ENCODE assay signal across 1 cellular context in the genomic region with DNA sequence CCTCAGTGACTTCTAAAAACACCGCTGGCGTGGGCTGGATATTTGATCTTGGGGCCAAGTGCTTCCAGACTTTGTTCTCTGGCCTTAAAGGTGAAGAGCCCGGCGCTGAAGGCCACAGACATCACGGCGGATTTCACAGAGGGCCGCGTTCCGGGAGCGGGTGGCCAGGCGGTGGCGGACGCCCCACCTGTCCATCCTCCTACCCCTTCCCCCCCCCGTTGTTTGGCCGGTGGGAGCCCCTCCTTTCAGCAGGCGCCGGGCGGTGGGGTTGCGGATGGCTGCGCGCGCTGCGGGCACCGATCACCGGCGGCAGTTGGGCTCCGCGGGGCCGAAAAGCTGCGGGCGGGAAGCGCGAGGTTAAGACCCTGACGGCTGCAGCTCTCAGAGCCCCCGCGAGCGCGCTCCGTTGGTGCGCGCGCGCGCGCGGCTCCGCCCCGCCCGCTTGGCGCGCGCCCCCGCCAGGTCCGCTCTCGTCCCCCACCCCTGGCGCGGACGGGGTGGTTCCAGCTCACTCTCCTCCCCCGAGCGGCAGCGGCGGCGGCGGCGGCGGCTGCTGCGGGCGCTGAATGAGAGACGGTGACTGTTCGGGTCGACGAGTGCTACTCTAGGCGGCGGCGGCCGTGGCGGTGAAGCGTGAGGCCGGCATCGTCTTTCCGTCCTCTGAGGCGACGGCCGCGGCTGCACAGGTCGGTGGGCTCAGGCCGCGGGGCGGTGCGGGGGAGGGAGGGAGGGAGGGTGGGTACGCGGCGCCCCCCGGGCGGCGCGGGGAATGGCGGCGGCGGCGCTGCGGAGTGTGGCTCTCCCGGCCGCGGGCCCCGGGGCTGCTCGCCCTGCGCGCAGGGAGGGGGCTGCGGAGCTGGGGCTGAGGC.
TF ChIP-seq lines count a peak whose summit lies in the region.

A gene with protein sequence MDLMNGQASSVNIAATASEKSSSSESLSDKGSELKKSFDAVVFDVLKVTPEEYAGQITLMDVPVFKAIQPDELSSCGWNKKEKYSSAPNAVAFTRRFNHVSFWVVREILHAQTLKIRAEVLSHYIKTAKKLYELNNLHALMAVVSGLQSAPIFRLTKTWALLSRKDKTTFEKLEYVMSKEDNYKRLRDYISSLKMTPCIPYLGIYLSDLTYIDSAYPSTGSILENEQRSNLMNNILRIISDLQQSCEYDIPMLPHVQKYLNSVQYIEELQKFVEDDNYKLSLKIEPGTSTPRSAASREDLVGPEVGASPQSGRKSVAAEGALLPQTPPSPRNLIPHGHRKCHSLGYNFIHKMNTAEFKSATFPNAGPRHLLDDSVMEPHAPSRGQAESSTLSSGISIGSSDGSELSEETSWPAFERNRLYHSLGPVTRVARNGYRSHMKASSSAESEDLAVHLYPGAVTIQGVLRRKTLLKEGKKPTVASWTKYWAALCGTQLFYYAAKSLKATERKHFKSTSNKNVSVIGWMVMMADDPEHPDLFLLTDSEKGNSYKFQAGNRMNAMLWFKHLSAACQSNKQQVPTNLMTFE (plus strand): TSS at position 511 of the 869 bp plus-strand sequence. CDS start 51,521 bp downstream, outside the sequence.

TF ChIP-seq in HepG2, 621 proteins besides CTCF, POLR2A, EP300 and RAD21 (continued from another document):
- TF ChIP-seq, protein P1, sequence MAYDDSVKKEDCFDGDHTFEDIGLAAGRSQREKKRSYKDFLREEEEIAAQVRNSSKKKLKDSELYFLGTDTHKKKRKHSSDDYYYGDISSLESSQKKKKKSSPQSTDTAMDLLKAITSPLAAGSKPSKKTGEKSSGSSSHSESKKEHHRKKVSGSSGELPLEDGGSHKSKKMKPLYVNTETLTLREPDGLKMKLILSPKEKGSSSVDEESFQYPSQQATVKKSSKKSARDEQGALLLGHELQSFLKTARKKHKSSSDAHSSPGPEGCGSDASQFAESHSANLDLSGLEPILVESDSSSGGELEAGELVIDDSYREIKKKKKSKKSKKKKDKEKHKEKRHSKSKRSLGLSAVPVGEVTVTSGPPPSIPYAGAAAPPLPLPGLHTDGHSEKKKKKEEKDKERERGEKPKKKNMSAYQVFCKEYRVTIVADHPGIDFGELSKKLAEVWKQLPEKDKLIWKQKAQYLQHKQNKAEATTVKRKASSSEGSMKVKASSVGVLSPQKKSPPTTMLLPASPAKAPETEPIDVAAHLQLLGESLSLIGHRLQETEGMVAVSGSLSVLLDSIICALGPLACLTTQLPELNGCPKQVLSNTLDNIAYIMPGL (CRISPR knock-in tag; IDR thresholded peaks at IDR 0.05; ENCODE audit: borderline replicate concordance in 1 of 2, low read depth in 1 of 2): peak in 1 of 2 experiments; percentile 13; a peak in 2 of 4 replicates
- TF ChIP-seq ZNF572 (CRISPR knock-in tag; IDR thresholded peaks at IDR 0.05): 0 out of 2 replicates have a peak, but pooled peaks have one; percentile 38
- 0 out of 2 replicates have a peak, but pooled peaks have one; percentile 20 for TF ChIP-seq SNAPC2 (CRISPR knock-in tag; IDR thresholded peaks at IDR 0.05)
- peak; percentile 11; the same call in 1 of the 2 replicates for TF ChIP-seq HDAC2 (CRISPR knock-in tag; IDR thresholded peaks at IDR 0.05)
- TF ChIP-seq NRL (CRISPR knock-in tag; IDR thresholded peaks at IDR 0.05; ENCODE audit: borderline replicate concordance): 0 out of 2 replicates have a peak, but pooled peaks have one; percentile 66
- peak; percentile 59; the same call in 1 of the 2 replicates for TF ChIP-seq NCOR1 (IDR thresholded peaks at IDR 0.05; ENCODE audit: borderline replicate concordance, low read length)
- TF ChIP-seq HNRNPK (IDR thresholded peaks at IDR 0.05; ENCODE audit: low read depth, low read length, poor library complexity, severe bottlenecking): peak; percentile 37
- TF ChIP-seq, protein P2, sequence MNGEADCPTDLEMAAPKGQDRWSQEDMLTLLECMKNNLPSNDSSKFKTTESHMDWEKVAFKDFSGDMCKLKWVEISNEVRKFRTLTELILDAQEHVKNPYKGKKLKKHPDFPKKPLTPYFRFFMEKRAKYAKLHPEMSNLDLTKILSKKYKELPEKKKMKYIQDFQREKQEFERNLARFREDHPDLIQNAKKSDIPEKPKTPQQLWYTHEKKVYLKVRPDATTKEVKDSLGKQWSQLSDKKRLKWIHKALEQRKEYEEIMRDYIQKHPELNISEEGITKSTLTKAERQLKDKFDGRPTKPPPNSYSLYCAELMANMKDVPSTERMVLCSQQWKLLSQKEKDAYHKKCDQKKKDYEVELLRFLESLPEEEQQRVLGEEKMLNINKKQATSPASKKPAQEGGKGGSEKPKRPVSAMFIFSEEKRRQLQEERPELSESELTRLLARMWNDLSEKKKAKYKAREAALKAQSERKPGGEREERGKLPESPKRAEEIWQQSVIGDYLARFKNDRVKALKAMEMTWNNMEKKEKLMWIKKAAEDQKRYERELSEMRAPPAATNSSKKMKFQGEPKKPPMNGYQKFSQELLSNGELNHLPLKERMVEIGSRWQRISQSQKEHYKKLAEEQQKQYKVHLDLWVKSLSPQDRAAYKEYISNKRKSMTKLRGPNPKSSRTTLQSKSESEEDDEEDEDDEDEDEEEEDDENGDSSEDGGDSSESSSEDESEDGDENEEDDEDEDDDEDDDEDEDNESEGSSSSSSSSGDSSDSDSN (CRISPR knock-in tag; IDR thresholded peaks at IDR 0.05): 0 out of 2 replicates have a peak, but pooled peaks have one; percentile 4
- TF ChIP-seq ISL2 (CRISPR knock-in tag; IDR thresholded peaks at IDR 0.05): peak; percentile 33; the same call in 1 of the 2 replicates
- TF ChIP-seq GZF1 (CRISPR knock-in tag; IDR thresholded peaks at IDR 0.05): 0 out of 2 replicates have a peak, but pooled peaks have one; percentile 43
- TF ChIP-seq ZNF670 (CRISPR knock-in tag; IDR thresholded peaks at IDR 0.05; ENCODE audit: borderline replicate concordance): peak; percentile 61; the same call in 1 of the 2 replicates
- TF ChIP-seq SP4 (CRISPR knock-in tag; IDR thresholded peaks at IDR 0.05): peak; percentile 20; the same call in 1 of the 2 replicates
- TF ChIP-seq, protein P3, sequence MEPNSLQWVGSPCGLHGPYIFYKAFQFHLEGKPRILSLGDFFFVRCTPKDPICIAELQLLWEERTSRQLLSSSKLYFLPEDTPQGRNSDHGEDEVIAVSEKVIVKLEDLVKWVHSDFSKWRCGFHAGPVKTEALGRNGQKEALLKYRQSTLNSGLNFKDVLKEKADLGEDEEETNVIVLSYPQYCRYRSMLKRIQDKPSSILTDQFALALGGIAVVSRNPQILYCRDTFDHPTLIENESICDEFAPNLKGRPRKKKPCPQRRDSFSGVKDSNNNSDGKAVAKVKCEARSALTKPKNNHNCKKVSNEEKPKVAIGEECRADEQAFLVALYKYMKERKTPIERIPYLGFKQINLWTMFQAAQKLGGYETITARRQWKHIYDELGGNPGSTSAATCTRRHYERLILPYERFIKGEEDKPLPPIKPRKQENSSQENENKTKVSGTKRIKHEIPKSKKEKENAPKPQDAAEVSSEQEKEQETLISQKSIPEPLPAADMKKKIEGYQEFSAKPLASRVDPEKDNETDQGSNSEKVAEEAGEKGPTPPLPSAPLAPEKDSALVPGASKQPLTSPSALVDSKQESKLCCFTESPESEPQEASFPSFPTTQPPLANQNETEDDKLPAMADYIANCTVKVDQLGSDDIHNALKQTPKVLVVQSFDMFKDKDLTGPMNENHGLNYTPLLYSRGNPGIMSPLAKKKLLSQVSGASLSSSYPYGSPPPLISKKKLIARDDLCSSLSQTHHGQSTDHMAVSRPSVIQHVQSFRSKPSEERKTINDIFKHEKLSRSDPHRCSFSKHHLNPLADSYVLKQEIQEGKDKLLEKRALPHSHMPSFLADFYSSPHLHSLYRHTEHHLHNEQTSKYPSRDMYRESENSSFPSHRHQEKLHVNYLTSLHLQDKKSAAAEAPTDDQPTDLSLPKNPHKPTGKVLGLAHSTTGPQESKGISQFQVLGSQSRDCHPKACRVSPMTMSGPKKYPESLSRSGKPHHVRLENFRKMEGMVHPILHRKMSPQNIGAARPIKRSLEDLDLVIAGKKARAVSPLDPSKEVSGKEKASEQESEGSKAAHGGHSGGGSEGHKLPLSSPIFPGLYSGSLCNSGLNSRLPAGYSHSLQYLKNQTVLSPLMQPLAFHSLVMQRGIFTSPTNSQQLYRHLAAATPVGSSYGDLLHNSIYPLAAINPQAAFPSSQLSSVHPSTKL (CRISPR knock-in tag; IDR thresholded peaks at IDR 0.05): peak; percentile 47; the same call in 1 of the 2 replicates
